In the genomic region with DNA sequence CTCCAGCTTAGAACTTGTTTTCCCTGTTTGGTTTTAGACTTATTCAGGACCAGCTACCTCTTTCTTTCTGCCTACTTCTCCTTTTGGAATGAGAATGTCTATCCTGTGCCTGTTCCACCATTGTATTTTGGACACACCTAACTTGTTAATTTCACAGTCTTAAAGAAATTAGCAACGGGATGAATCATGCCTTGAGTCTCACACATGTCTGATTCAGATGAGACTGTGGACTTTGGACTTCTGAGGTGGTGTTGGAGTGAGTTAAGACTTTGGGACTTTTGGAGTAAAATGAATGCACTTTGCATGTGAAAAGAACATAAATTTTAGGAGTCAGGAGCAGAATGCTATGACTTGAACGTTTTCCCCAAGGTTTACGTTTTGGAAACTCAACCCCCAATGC, we compare ENCODE assay signal across 25 cellular contexts.
"Had no signal": no experiment of that assay in that cellular context is flagged by ENCODE, and none has a peak within 500 bp of the region (broad histone marks: within the 10 kb centered on the region; RNA-seq: fewer than 3 reads in every experiment).

No MANE protein-coding gene starts in this region.

- FAIRE-seq: colon, keratinocyte had no signal

- H3K4me1 Mint-ChIP-seq: endodermal cell; mesothelial cell of epicardium; naive thymus-derived CD4-positive, alpha-beta T cell; stimulated activated naive B cell treated with anti-CD40 and anti-IgM and Interleukin-4, amounts not matched to agents 10 μg/mL and 1 μg/mL and 100 μg/mL, for 72 hours had no signal

- H3K9me3 Mint-ChIP-seq: mesothelial cell of epicardium, nephron had no signal

- H3K4me3 ChIP-seq: gastrocnemius medialis, neural progenitor cell, prostate gland, sigmoid colon, thoracic aorta, transverse colon, upper lobe of right lung, uterus had no signal

- H3K36me3 Mint-ChIP-seq: mesothelial cell of epicardium; neural progenitor cell; stimulated activated naive B cell treated with anti-CD40 and anti-IgM and Interleukin-4, amounts not matched to agents 10 μg/mL and 1 μg/mL and 100 μg/mL, for 72 hours had no signal

- H3K27ac ChIP-seq: gastrocnemius medialis, neural progenitor cell, prostate gland, sigmoid colon, thoracic aorta, transverse colon, upper lobe of right lung, uterus had no signal

- H3K27ac Mint-ChIP-seq: dendritic cell treated with granulocyte-macrophage colony-stimulating factor and Interleukin-4, amounts not matched to agents 40 ng/mL and 50 ng/mL, for 4 days; endodermal cell; mesothelial cell of epicardium; naive thymus-derived CD4-positive, alpha-beta T cell; nephron; neural progenitor cell; stimulated activated naive B cell treated with anti-CD40 and anti-IgM and Interleukin-4, amounts not matched to agents 10 μg/mL and 1 μg/mL and 100 μg/mL, for 72 hours; stimulated activated naive CD8-positive, alpha-beta T cell treated with anti-CD3 and anti-CD28 coated beads, Interleukin-15, Interleukin-2, amounts not matched to agents 100 ng/mL and 50 ng/mL, for 24 hours had no signal

- ATAC-seq: gastrocnemius medialis; left lobe of liver; naive thymus-derived CD4-positive, alpha-beta T cell; right cardiac atrium; stimulated activated naive B cell treated with anti-CD40 and anti-IgM and Interleukin-4, amounts not matched to agents 10 μg/mL and 1 μg/mL and 100 μg/mL, for 72 hours; upper lobe of right lung had no signal

- H3K27me3 Mint-ChIP-seq: dendritic cell treated with granulocyte-macrophage colony-stimulating factor and Interleukin-4, amounts not matched to agents 40 ng/mL and 50 ng/mL, for 4 days; naive thymus-derived CD4-positive, alpha-beta T cell; stimulated activated naive B cell treated with anti-CD40 and anti-IgM and Interleukin-4, amounts not matched to agents 10 μg/mL and 1 μg/mL and 100 μg/mL, for 72 hours; stimulated activated naive CD8-positive, alpha-beta T cell treated with anti-CD3 and anti-CD28 coated beads, Interleukin-15, Interleukin-2, amounts not matched to agents 100 ng/mL and 50 ng/mL, for 24 hours had no signal

- H3K36me3 ChIP-seq: gastrocnemius medialis, neural progenitor cell, prostate gland, sigmoid colon, thoracic aorta, transverse colon, upper lobe of right lung, uterus had no signal

- H3K27me3 ChIP-seq: gastrocnemius medialis, neural progenitor cell, sigmoid colon, transverse colon, upper lobe of right lung, uterus had no signal

- DNase-seq: effector CD8-positive, alpha-beta T cell; endodermal cell; erythroblast; gastrocnemius medialis; head of caudate nucleus; mesenchymal stem cell; naive thymus-derived CD4-positive, alpha-beta T cell; nucleus accumbens; right cardiac atrium; sigmoid colon; stimulated activated CD4-positive, alpha-beta T cell treated with anti-CD3 and anti-CD28 coated beads, Interleukin-2, amount 100 ng/mL, for 24 hours; stimulated activated naive B cell treated with anti-CD40 and anti-IgM and Interleukin-4, amounts not matched to agents 10 μg/mL and 1 μg/mL and 100 μg/mL, for 72 hours; transverse colon; upper lobe of right lung; uterus had no signal

- H3K4me3 Mint-ChIP-seq: dendritic cell treated with granulocyte-macrophage colony-stimulating factor and Interleukin-4, amounts not matched to agents 40 ng/mL and 50 ng/mL, for 4 days; endodermal cell; mesothelial cell of epicardium; naive thymus-derived CD4-positive, alpha-beta T cell; nephron; neural progenitor cell; stimulated activated naive B cell treated with anti-CD40 and anti-IgM and Interleukin-4, amounts not matched to agents 10 μg/mL and 1 μg/mL and 100 μg/mL, for 72 hours; stimulated activated naive CD8-positive, alpha-beta T cell treated with anti-CD3 and anti-CD28 coated beads, Interleukin-15, Interleukin-2, amounts not matched to agents 100 ng/mL and 50 ng/mL, for 24 hours had no signal

- H3K4me1 ChIP-seq: gastrocnemius medialis, prostate gland, sigmoid colon, transverse colon, upper lobe of right lung, uterus had no signal
